Comparison of ENCODE assay signal across 1 cellular context in genomic region chr5:125530833-125531610, GRCh38.
TF ChIP-seq lines count a peak whose summit lies in the region.

No MANE protein-coding gene starts in this region.

TF ChIP-seq in HEK293, 187 proteins besides CTCF, POLR2A, EP300 and RAD21 (continued from another document):
- no peak for TF ChIP-seq ZNF560 (tag by site-specific recombination; IDR thresholded peaks at IDR 0.05; ENCODE audit: borderline replicate concordance)
- no peak for TF ChIP-seq ZNF555 (tag by site-specific recombination; conservative IDR thresholded peaks at IDR 0.05)
- TF ChIP-seq ZNF121 (tag by site-specific recombination; IDR thresholded peaks at IDR 0.05): no peak
- TF ChIP-seq ZNF768 (tag by site-specific recombination; IDR thresholded peaks at IDR 0.05): no peak
- TF ChIP-seq ZEB2 (tag by site-specific recombination; IDR thresholded peaks at IDR 0.05): no peak
- peak; percentile 46; the same call in 1 of the 2 replicates for TF ChIP-seq SCRT1 (tag by site-specific recombination; IDR thresholded peaks at IDR 0.05; ENCODE audit: borderline replicate concordance)
- no peak for TF ChIP-seq ZBTB10 (tag by site-specific recombination; IDR thresholded peaks at IDR 0.05)
- no peak for TF ChIP-seq ZNF324 (tag by site-specific recombination; IDR thresholded peaks at IDR 0.05)
- no peak for TF ChIP-seq ZNF530 (tag by site-specific recombination; IDR thresholded peaks at IDR 0.05; ENCODE audit: low read depth)
- TF ChIP-seq ZBTB49 (tag by site-specific recombination; IDR thresholded peaks at IDR 0.05; ENCODE audit: low read depth): no peak
- peak; percentile 86 for TF ChIP-seq SCRT2 (tag by site-specific recombination; IDR thresholded peaks at IDR 0.05)
- no peak for TF ChIP-seq ZNF302 (tag by site-specific recombination; IDR thresholded peaks at IDR 0.05; ENCODE audit: low read depth)
- no peak for TF ChIP-seq ZNF280D (tag by site-specific recombination; IDR thresholded peaks at IDR 0.05)
- TF ChIP-seq SP7 (tag by site-specific recombination; IDR thresholded peaks at IDR 0.05): peak; percentile 83
- no peak for TF ChIP-seq ZNF514 (tag by site-specific recombination; IDR thresholded peaks at IDR 0.05)
